ENCODE assay signal across 8 cellular contexts in the genomic region with DNA sequence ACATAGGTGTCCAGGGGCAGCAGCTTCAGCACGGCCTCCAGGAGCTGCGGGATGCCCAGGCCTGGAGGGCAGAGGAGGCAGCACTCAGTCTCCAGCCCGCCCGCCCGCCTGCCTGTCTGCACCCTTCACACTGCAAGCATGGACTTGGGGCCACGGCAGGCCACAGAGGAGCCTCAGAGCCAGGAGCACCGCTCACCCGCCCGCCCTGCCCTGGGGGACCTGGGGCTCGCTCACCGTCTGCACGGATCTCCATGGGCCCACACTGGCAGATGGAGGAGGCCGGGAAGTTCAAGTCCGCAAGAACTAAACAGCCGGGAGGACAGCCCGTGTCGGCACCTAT. TPM values are rescaled to one million over a fixed set of nuclear protein-coding genes. Genes with fewer than 3 reads are reported as not detected.
DNase-seq lines count a peak whose midpoint lies in the region; ATAC-seq, FAIRE-seq and TF ChIP-seq lines count a peak whose summit lies in the region.

No MANE protein-coding gene starts in this region.

- intact Hi-C loops in lower lobe of right lung (cut with DNase I), result no loop called here

- H3K27ac Mint-ChIP-seq in activated naive CD4-positive, alpha-beta T cell treated with anti-CD3 and anti-CD28 coated beads, Interleukin-2, amount 10 ng/mL, durations not matched to agents 7 days and 5 days, result no peak overlapping the region
- no peak overlapping the region for H3K27ac Mint-ChIP-seq in type B pancreatic cell

- no peaks in the 10 kb centered on the region for H3K36me3 Mint-ChIP-seq in activated naive CD4-positive, alpha-beta T cell treated with anti-CD3 and anti-CD28 coated beads, Interleukin-2, amount 10 ng/mL, durations not matched to agents 7 days and 5 days
- H3K36me3 Mint-ChIP-seq in type B pancreatic cell, result peaks cover 6% of the 10 kb centered on the region

- ATAC-seq in lower lobe of right lung (no peak), HG02571 (IDR thresholded peaks at IDR 0.05; ENCODE audit: unreplicated experiment) (no peak), HG02970 (IDR thresholded peaks at IDR 0.05; ENCODE audit: low FRiP score, unreplicated experiment) (no peak)

- H3K9me3 ChIP-seq in lower lobe of right lung, result no peaks in the 10 kb centered on the region

- FAIRE-seq in RCC 7860 (lab: Jason Lieb, UNC), result no peak

- CTCF ChIA-PET in activated naive CD4-positive, alpha-beta T cell treated with anti-CD3 and anti-CD28 coated beads, Interleukin-2, amount 10 ng/mL, durations not matched to agents 7 days and 5 days (lab: Charles Lee), result interaction anchor here (1.3 kb wide), 1 partner anchor 28 kb away, joined by 3 read pairs; no protein-coding TSS in a partner anchor

- peak overlapping the region; percentile 49 for H3K4me3 ChIP-seq in astrocyte of the spinal cord (ENCODE audit: low read depth, low read length)
- peak overlapping the region; percentile 74 for H3K4me3 ChIP-seq in lower lobe of right lung

- H3K9me3 Mint-ChIP-seq in activated naive CD4-positive, alpha-beta T cell treated with anti-CD3 and anti-CD28 coated beads, Interleukin-2, amount 10 ng/mL, durations not matched to agents 7 days and 5 days, result no peaks in the 10 kb centered on the region
- H3K9me3 Mint-ChIP-seq in type B pancreatic cell, result no peaks in the 10 kb centered on the region

- H3K4me1 Mint-ChIP-seq in activated naive CD4-positive, alpha-beta T cell treated with anti-CD3 and anti-CD28 coated beads, Interleukin-2, amount 10 ng/mL, durations not matched to agents 7 days and 5 days, result peaks cover 6% of the 10 kb centered on the region
- peaks cover 10% of the 10 kb centered on the region for H3K4me1 Mint-ChIP-seq in type B pancreatic cell (ENCODE audit: unreplicated experiment)

- peaks cover 18% of the 10 kb centered on the region for H3K4me1 ChIP-seq in lower lobe of right lung

- H3K27ac ChIP-seq in lower lobe of right lung, result peak overlapping the region; percentile 85

- peaks cover 6% of the 10 kb centered on the region for H3K36me3 ChIP-seq in lower lobe of right lung

- peaks cover 3% of the 10 kb centered on the region for H3K27me3 Mint-ChIP-seq in activated naive CD4-positive, alpha-beta T cell treated with anti-CD3 and anti-CD28 coated beads, Interleukin-2, amount 10 ng/mL, durations not matched to agents 7 days and 5 days
- no peaks in the 10 kb centered on the region for H3K27me3 Mint-ChIP-seq in type B pancreatic cell

- in situ Hi-C loops in astrocyte of the spinal cord (cut with HindIII; ENCODE audit: low sequenced_read_pairs), result no loop called here

- H3K27me3 ChIP-seq in lower lobe of right lung (ENCODE audit: low read depth), result no peaks in the 10 kb centered on the region

- no peak for DNase-seq in activated naive CD4-positive, alpha-beta T cell treated with anti-CD3 and anti-CD28 coated beads, Interleukin-2, amount 10 ng/mL, durations not matched to agents 7 days and 5 days
- DNase-seq in activated naive CD4-positive, alpha-beta T cell (lab: John Stamatoyannopoulos, UW), result no peak
- no peak for DNase-seq in astrocyte of the spinal cord (ENCODE audit: low read depth, low spot score)
- no peak for DNase-seq in lower lobe of right lung
- no peak for DNase-seq in type B pancreatic cell (ENCODE audit: extremely low spot score, unreplicated experiment)
- DNase-seq in RCC 7860 (ENCODE audit: low spot score), result no peak

- TF ChIP-seq CTCF in astrocyte of the spinal cord (IDR thresholded peaks at IDR 0.05; ENCODE audit: low read depth, low read length) (no peak), lower lobe of right lung (IDR thresholded peaks at IDR 0.05) (no peak), type B pancreatic cell (conservative IDR thresholded peaks at IDR 0.05) (no peak)

- peak overlapping the region; percentile 73 for H3K4me3 Mint-ChIP-seq in activated naive CD4-positive, alpha-beta T cell treated with anti-CD3 and anti-CD28 coated beads, Interleukin-2, amount 10 ng/mL, durations not matched to agents 7 days and 5 days
- H3K4me3 Mint-ChIP-seq in type B pancreatic cell, result peak overlapping the region; percentile 82

RNA-seq across cellular contexts. Expression of a gene that starts 0.9 kb away (rescaled TPM):
- total RNA-seq in lower lobe of right lung, result 31.0 TPM
- 20.4 and 21.7 TPM in 2 replicates for total RNA-seq in type B pancreatic cell (ENCODE audit: low replicate concordance)

RNA-seq across cellular contexts. Expression of a gene that starts 9.8 kb away (rescaled TPM):
- total RNA-seq in lower lobe of right lung (not detected), type B pancreatic cell (ENCODE audit: low replicate concordance) (1.3 and 2.8 TPM in 2 replicates)

RNA-seq across cellular contexts. Expression of a gene that starts 16.2 kb away (rescaled TPM):
- 59.5 TPM for total RNA-seq in lower lobe of right lung
- 106 and 127 TPM in 2 replicates for total RNA-seq in type B pancreatic cell (ENCODE audit: low replicate concordance)

RNA-seq across cellular contexts. Expression of a gene that starts 20.2 kb away (rescaled TPM):
- not detected for total RNA-seq in lower lobe of right lung
- total RNA-seq in type B pancreatic cell (ENCODE audit: low replicate concordance), result 3.6 and 8.5 TPM in 2 replicates

RNA-seq across cellular contexts. Expression of a gene that starts 22.1 kb away (rescaled TPM):
- total RNA-seq in lower lobe of right lung (6.9 TPM), type B pancreatic cell (ENCODE audit: low replicate concordance) (6.9 and 8.2 TPM in 2 replicates)
